Comparison of ENCODE assay signal across 18 cellular contexts in genomic region chr12:50006754-50007442, GRCh38. TPM values are rescaled to one million over a fixed set of nuclear protein-coding genes. Genes with fewer than 3 reads are reported as not detected.
DNase-seq lines count a peak whose midpoint lies in the region; ATAC-seq and TF ChIP-seq lines count a peak whose summit lies in the region.
"Had no signal": no experiment of that assay in that cellular context is flagged by ENCODE, and none has a peak within 500 bp of the region (broad histone marks: within the 10 kb centered on the region; RNA-seq: fewer than 3 reads in every experiment).

No MANE protein-coding gene starts in this region.

- H4K20me1 ChIP-seq in DOHH2 (ENCODE audit: control insufficient read depth, insufficient read depth, low read depth, low read length) = peaks cover 13% of the 10 kb centered on the region; the same call in 1 of the 2 replicates
- peaks cover 12% of the 10 kb centered on the region for H4K20me1 ChIP-seq in Loucy (ENCODE audit: insufficient read depth, low read length, poor library complexity, severe bottlenecking)

- peaks cover 59% of the 10 kb centered on the region for H3K79me2 ChIP-seq in DOHH2 (ENCODE audit: control insufficient read depth, low read length)
- peaks cover 78% of the 10 kb centered on the region for H3K79me2 ChIP-seq in Loucy (ENCODE audit: insufficient read depth, low read length)
- H3K79me2 ChIP-seq: parathyroid adenoma had no signal

- DNase-seq in adipocyte (ENCODE audit: low read depth) (peak; percentile 42), mucosa of descending colon (no peak), NCI-H1105 (lab: John Stamatoyannopoulos, UW) (no peak), SKM-1 treated with dmso at 0.1 percent for 144 hours (lab: John Stamatoyannopoulos, UW; ENCODE audit: unreplicated experiment) (no peak), foreskin melanocyte (no peak)
- DNase-seq: activated CD8-positive, alpha-beta memory T cell treated with anti-CD3 and anti-CD28 coated beads, Interleukin-2, amount 50 U/mL, for 48 hours; COR-L47; erythroblast; NCI-H774; stimulated activated CD4-positive, alpha-beta T cell treated with anti-CD3 and anti-CD28 coated beads, Interleukin-4, amount 100 ng/mL, for 4 hours; T1000 had no signal

- H3K27me3 ChIP-seq in DOHH2 (ENCODE audit: control insufficient read depth, low read length) = no peaks in the 10 kb centered on the region
- no peaks in the 10 kb centered on the region for H3K27me3 ChIP-seq in Loucy (ENCODE audit: insufficient read depth, low read length, poor library complexity, severe bottlenecking)
- H3K27me3 ChIP-seq in adipocyte (replicated peaks; ENCODE audit: control insufficient read depth, insufficient read depth, low read length) = no peaks in the 10 kb centered on the region

- intact Hi-C loops in mucosa of descending colon (cut with DNase I, micrococcal nuclease) = no loop called here

- TF ChIP-seq CTCF in DOHH2 (IDR thresholded peaks at IDR 0.05; ENCODE audit: low read depth, low read length, poor library complexity, severe bottlenecking) (no peak), Loucy (conservative IDR thresholded peaks at IDR 0.05; ENCODE audit: low read length) (no peak), mucosa of descending colon (IDR thresholded peaks at IDR 0.05) (no peak)

- H3F3A ChIP-seq in DOHH2 (ENCODE audit: control insufficient read depth, insufficient read depth) (peaks cover 13% of the 10 kb centered on the region; the same call in 1 of the 2 replicates), Loucy (ENCODE audit: low read depth) (peaks cover 7% of the 10 kb centered on the region; the same call in 1 of the 2 replicates)

- peak overlapping the region; percentile 50 for H3K9ac ChIP-seq in Loucy (ENCODE audit: low read depth, low read length, poor library complexity, severe bottlenecking)
- H3K9ac ChIP-seq in adipocyte (ENCODE audit: low read length) = no peak overlapping the region
- H3K9ac ChIP-seq: parathyroid adenoma had no signal

- no peak overlapping the region for H2AFZ ChIP-seq in Loucy (ENCODE audit: low read length)
- H2AFZ ChIP-seq: parathyroid adenoma had no signal

- ATAC-seq in mucosa of descending colon = peak; percentile 51
- ATAC-seq in HG02938 (IDR thresholded peaks at IDR 0.05; ENCODE audit: unreplicated experiment) = no peak
- ATAC-seq: K562 had no signal

- H3K9me3 ChIP-seq in DOHH2 (ENCODE audit: control insufficient read depth, insufficient read depth, low read length) (no peaks in the 10 kb centered on the region), Loucy (ENCODE audit: insufficient read depth, low read depth, low read length) (no peaks in the 10 kb centered on the region), adipocyte (ENCODE audit: control insufficient read depth, low read length) (no peaks in the 10 kb centered on the region), mucosa of descending colon (no peaks in the 10 kb centered on the region)

- H3K4me3 ChIP-seq in DOHH2 (ENCODE audit: low read length) (peak overlapping the region; percentile 18), Loucy (ENCODE audit: low read length, poor library complexity, severe bottlenecking) (peak overlapping the region; percentile 44), adipocyte (ENCODE audit: low read length) (no peak overlapping the region), mucosa of descending colon (no peak overlapping the region)
- H3K4me3 ChIP-seq: K562 had no signal

- peak overlapping the region; percentile 31 for H3K27ac ChIP-seq in DOHH2 (ENCODE audit: low read depth, low read length)
- H3K27ac ChIP-seq: parathyroid adenoma had no signal

- peaks cover 42% of the 10 kb centered on the region for H3K4me1 ChIP-seq in DOHH2 (ENCODE audit: control insufficient read depth, low read length)
- H3K4me1 ChIP-seq in Loucy (ENCODE audit: insufficient read depth, low read length, poor library complexity, severe bottlenecking) = peaks cover 27% of the 10 kb centered on the region
- H3K4me1 ChIP-seq in adipocyte (ENCODE audit: control insufficient read depth, insufficient read depth, low read length) = peaks cover 47% of the 10 kb centered on the region
- no peaks in the 10 kb centered on the region for H3K4me1 ChIP-seq in mucosa of descending colon (ENCODE audit: low read depth)
- H3K4me1 ChIP-seq: parathyroid adenoma had no signal

- H3K36me3 ChIP-seq in DOHH2 (ENCODE audit: control insufficient read depth, low read length) (peaks cover 83% of the 10 kb centered on the region), Loucy (ENCODE audit: insufficient read depth, low read length) (peaks cover 73% of the 10 kb centered on the region), adipocyte (ENCODE audit: control insufficient read depth, insufficient read depth, low read length, severe bottlenecking) (no peaks in the 10 kb centered on the region), mucosa of descending colon (ENCODE audit: low read depth) (no peaks in the 10 kb centered on the region)

- peak overlapping the region; percentile 42 for H3K4me2 ChIP-seq in DOHH2 (ENCODE audit: low read length)
- peak overlapping the region; percentile 63 for H3K4me2 ChIP-seq in Loucy (ENCODE audit: low read depth, low read length, poor library complexity, severe bottlenecking)

- H3K9me2 ChIP-seq in DOHH2 (replicated peaks; ENCODE audit: control insufficient read depth, low read length) (no peaks in the 10 kb centered on the region), Loucy (replicated peaks; ENCODE audit: low read depth, low read length) (no peaks in the 10 kb centered on the region)

RNA-seq across cellular contexts. Expression of gene RACGAP1, which starts 18.4 kb away (rescaled TPM):
- 10 to 100 TPM; 16.0 to 45.5 (median 34.4) TPM for total RNA-seq in mucosa of descending colon

RNA-seq across cellular contexts. Expression of gene AQP6, which starts 34.2 kb away (rescaled TPM):
- under 1 TPM in 1 of 3 donors, not detected in 2; 0.54 TPM for total RNA-seq in mucosa of descending colon
- total RNA-seq: kidney epithelial cell had no signal

RNA-seq across cellular contexts. Expression of gene AQP5, which starts 45.2 kb away (rescaled TPM):
- not detected for total RNA-seq in mucosa of descending colon
- total RNA-seq: K562, kidney epithelial cell had no signal

RNA-seq across cellular contexts. Expression of gene ASIC1, which starts 50.5 kb away (rescaled TPM):
- 1 to 10 TPM in 2 of 3 donors, under 1 TPM in 1; 0.35 to 9.9 (median 1.7) TPM for total RNA-seq in mucosa of descending colon

RNA-seq across cellular contexts. Expression of gene AQP2, which starts 56.4 kb away (rescaled TPM):
- not detected for total RNA-seq in mucosa of descending colon
- total RNA-seq: K562, kidney epithelial cell, temporal lobe had no signal

Comparison
In these comparisons a context has a peak if more than half of its experiments do, and no peak if none do; other contexts are left out.
1. H3K4me3 ChIP-seq: peak in DOHH2 (single experiment) and Loucy (single experiment); none in adipocyte (single experiment) and mucosa of descending colon (single experiment).